ENCODE assay signal across 7 cellular contexts in genomic region chr2:109260886-109261700, GRCh38.
DNase-seq lines count a peak whose midpoint lies in the region; ATAC-seq, FAIRE-seq and TF ChIP-seq lines count a peak whose summit lies in the region.

No MANE protein-coding gene starts in this region.

- H2BK120ac ChIP-seq in neuronal stem cell (ENCODE audit: low read depth, low read length), result no peak overlapping the region

- POLR2A ChIA-PET in GM12878 (lab: Charles Lee), result no interaction called here

- SMC1A ChIA-PET in GM12878 (lab: Charles Lee; ENCODE audit: uncharacterized antibody, unreplicated experiment), result interaction anchor here (1.2 to 3.8 kb wide), 3 partner anchors 11 to 249 kb away, joined by 4 to 13 read pairs (median 4); no protein-coding TSS in a partner anchor

- TF ChIP-seq CTCF in GM06990 (IDR thresholded peaks at IDR 0.05; ENCODE audit: insufficient read depth, low read length, poor library complexity, severe bottlenecking) (peak; percentile 30), GM12878 (IDR thresholded peaks at IDR 0.05 in 2 of 3, conservative IDR thresholded peaks at IDR 0.05 in 1 of 3; ENCODE audit: control insufficient read depth in 2 of 3, extremely low read depth in 1 of 3, insufficient read depth in 1 of 3, low read depth in 3 of 3, low read length in 3 of 3) (peak; percentile 29 to 31 (median 29); a peak in 4 of 6 replicates)

- no peak overlapping the region for H2AK5ac ChIP-seq in neuronal stem cell (ENCODE audit: low read depth, low read length)

- H2BK15ac ChIP-seq in neuronal stem cell (ENCODE audit: low read length), result no peak overlapping the region

- no peak for TF ChIP-seq POLR2A in GM12878 (IDR thresholded peaks at IDR 0.05; ENCODE audit: low read depth, low read length)

- ATAC-seq in GM12878, result peak; percentile 84
- no peak for ATAC-seq in HG03039 (IDR thresholded peaks at IDR 0.05; ENCODE audit: unreplicated experiment)

- CTCF ChIA-PET in GM12878 (lab: Yijun Ruan, JAX), result interaction anchor here (0.5 to 1.5 kb wide), 5 partner anchors 10 to 249 kb away, joined by 3 to 6 read pairs (median 3); no protein-coding TSS in a partner anchor

- no peak overlapping the region for H3K4ac ChIP-seq in neuronal stem cell (ENCODE audit: low read length)

- RAD21 ChIA-PET in GM12878 (lab: Charles Lee; ENCODE audit: unreplicated experiment), result interaction anchor here (1.0 kb wide), 1 partner anchor 249 kb away, joined by 3 read pairs; no protein-coding TSS in a partner anchor

- no peaks in the 10 kb centered on the region for H3K79me1 ChIP-seq in neuronal stem cell (ENCODE audit: low read depth, low read length)

- peak overlapping the region; percentile 32 for H3K18ac ChIP-seq in neuronal stem cell (ENCODE audit: low read length)

- H3K27ac ChIP-seq in GM12878 (ENCODE audit: control insufficient read depth, insufficient read depth) (no peak overlapping the region), neuronal stem cell (replicated peaks; ENCODE audit: low read length) (no peak overlapping the region)

- H2BK5ac ChIP-seq in neuronal stem cell (ENCODE audit: low read length), result no peak overlapping the region

- H4K20me1 ChIP-seq in GM12878 (ENCODE audit: control insufficient read depth, insufficient read depth), result no peaks in the 10 kb centered on the region

- H3K14ac ChIP-seq in neuronal stem cell (ENCODE audit: low read length), result no peak overlapping the region

- H4K91ac ChIP-seq in neuronal stem cell (ENCODE audit: low read depth, low read length, poor library complexity), result no peak overlapping the region

- H2AFZ ChIP-seq in GM12878 (ENCODE audit: control insufficient read depth, low read depth, low read length) (no peak overlapping the region), neuronal stem cell (ENCODE audit: low read length) (no peak overlapping the region)

- H3K4me2 ChIP-seq in GM12878 (ENCODE audit: control insufficient read depth, insufficient read depth), result no peak overlapping the region
- no peak overlapping the region for H3K4me2 ChIP-seq in neuronal stem cell (ENCODE audit: insufficient read depth, low read length, poor library complexity, severe bottlenecking)

- TF ChIP-seq RAD21 in GM12878 (IDR thresholded peaks at IDR 0.05; ENCODE audit: insufficient read depth, low read depth, low read length), result peak; percentile 53

- H3K9me3 ChIP-seq in GM12878 (replicated peaks; ENCODE audit: control insufficient read depth, insufficient read depth, low read length) (no peaks in the 10 kb centered on the region), neuronal stem cell (replicated peaks in 1 of 2; ENCODE audit: control insufficient read depth in 2 of 2, insufficient read depth in 1 of 2, low read depth in 1 of 2, low read length in 2 of 2) (peaks cover 0 to 1% of the 10 kb centered on the region in 2 donors)

- H3K27me3 ChIP-seq in GM06990 (replicated peaks; ENCODE audit: control insufficient read depth, insufficient read depth, low read length), result no peaks in the 10 kb centered on the region; the same call in none of the 2 replicates
- no peaks in the 10 kb centered on the region for H3K27me3 ChIP-seq in GM12878 (replicated peaks in 1 of 2; ENCODE audit: control insufficient read depth in 2 of 2, insufficient read depth in 2 of 2, low read length in 1 of 2)
- no peaks in the 10 kb centered on the region for H3K27me3 ChIP-seq in neuronal stem cell (ENCODE audit: control insufficient read depth in 3 of 3, insufficient read depth in 3 of 3, low read depth in 1 of 3, low read length in 3 of 3)

- H2BK12ac ChIP-seq in neuronal stem cell (ENCODE audit: low read length), result no peak overlapping the region

- in situ Hi-C loops in GM12878 (cut with MboI), result no loop called here

- H3K23ac ChIP-seq in neuronal stem cell (ENCODE audit: low read depth, low read length, poor library complexity), result no peak overlapping the region

- peaks cover 4% of the 10 kb centered on the region for H3K4me1 ChIP-seq in GM12878 (ENCODE audit: control insufficient read depth, insufficient read depth, low read length)
- H3K4me1 ChIP-seq in neuronal stem cell (ENCODE audit: control insufficient read depth in 2 of 2, insufficient read depth in 1 of 2, low read depth in 1 of 2, low read length in 2 of 2), result peaks cover 0 to 3% of the 10 kb centered on the region in 2 donors

- no peak for TF ChIP-seq EP300 in GM12878 (IDR thresholded peaks at IDR 0.05; ENCODE audit: borderline replicate concordance in 1 of 2, control insufficient read depth in 1 of 2, low read depth in 2 of 2, low read length in 2 of 2)

- BruUV-seq in GM12878 (replicated peaks; lab: Mats Ljungman, UMichigan), result no TSS peak

- intact Hi-C loops in GM12878 (cut with micrococcal nuclease; ENCODE audit: unreplicated experiment), result no loop called here

- H3K9ac ChIP-seq in GM12878 (ENCODE audit: control insufficient read depth, insufficient read depth, low read length) (no peak overlapping the region), neuronal stem cell (ENCODE audit: low read depth, low read length, poor library complexity) (no peak overlapping the region)

- no peak overlapping the region for H3K4me3 ChIP-seq in GM06990 (replicated peaks; ENCODE audit: low read depth, low read length)
- H3K4me3 ChIP-seq in GM12878, result no peak overlapping the region
- H3K4me3 ChIP-seq in neuronal stem cell (ENCODE audit: low read length in 2 of 2), result no peak overlapping the region

- H3K36me3 ChIP-seq in GM06990 (ENCODE audit: control insufficient read depth, insufficient read depth, low read length) (no peaks in the 10 kb centered on the region), GM12878 (ENCODE audit: control insufficient read depth in 2 of 2, insufficient read depth in 2 of 2, low read length in 1 of 2) (no peaks in the 10 kb centered on the region), neuronal stem cell (replicated peaks in 1 of 2; ENCODE audit: control insufficient read depth in 2 of 2, insufficient read depth in 2 of 2, low read length in 2 of 2) (no peaks in the 10 kb centered on the region)

- DNase-seq in GM06990 (ENCODE audit: extremely low read depth, insufficient read length) (no peak), MV-4-11 (lab: John Stamatoyannopoulos, UW) (peak; percentile 32), GM12878 (ENCODE audit: low read depth, low spot score) (no peak), neuronal stem cell (ENCODE audit: low spot score) (no peak), mucosa of gallbladder (ENCODE audit: low spot score) (no peak), hippocampal formation (lab: John Stamatoyannopoulos, UW) (no peak)

- no peak overlapping the region for H4K8ac ChIP-seq in neuronal stem cell (ENCODE audit: low read depth, low read length)

- 30% methylated on average over 8 of the region's 8 CpGs for WGBS in GM12878 (ENCODE audit: insufficient coverage, insufficient replicate concordance, low lambda C conversion rate, missing lambda C conversion rate)
- no CpG with 5 or more reads among the region's 8 CpGs for WGBS in neuronal stem cell (ENCODE audit: extremely low coverage in 2 of 2, insufficient read length in 2 of 2, insufficient replicate concordance in 1 of 2), 2 donors

- FAIRE-seq in GM12878 (lab: Jason Lieb, UNC), result no peak

- no peaks in the 10 kb centered on the region for H3K79me2 ChIP-seq in GM12878 (ENCODE audit: control insufficient read depth, insufficient read depth, low read length)

TF ChIP-seq in GM12878, 131 proteins besides CTCF, POLR2A, EP300 and RAD21:
- no peak for TF ChIP-seq BRCA1 (IDR thresholded peaks at IDR 0.05; ENCODE audit: low read depth, low read length)
- TF ChIP-seq FOXK2 (IDR thresholded peaks at IDR 0.05), result no peak
- no peak for TF ChIP-seq NKRF (conservative IDR thresholded peaks at IDR 0.05)
- TF ChIP-seq LARP7 (IDR thresholded peaks at IDR 0.05), result no peak
- no peak for TF ChIP-seq TARDBP (IDR thresholded peaks at IDR 0.05; ENCODE audit: borderline replicate concordance)
